In the genomic region with DNA sequence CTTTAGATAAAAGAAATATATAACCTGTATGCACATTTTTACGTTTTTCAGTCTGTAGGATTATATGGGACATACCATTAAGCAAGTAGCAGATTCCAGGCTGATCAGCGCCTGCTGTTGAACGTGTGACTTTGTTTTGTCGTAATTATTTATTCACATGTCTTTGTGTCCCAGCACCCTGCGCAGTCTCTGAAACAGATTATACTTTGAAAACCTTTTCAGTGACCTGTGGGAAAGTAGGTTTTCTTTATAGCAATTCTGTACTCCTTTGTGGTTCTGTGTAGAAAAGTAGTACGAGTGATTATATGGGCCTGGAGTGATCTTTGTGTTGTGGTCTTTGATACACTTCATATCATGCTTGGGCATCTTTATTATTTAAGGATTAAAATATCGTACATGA, we compare ENCODE assay signal across 21 cellular contexts.
DNase-seq lines count a peak whose midpoint lies in the region; ATAC-seq, FAIRE-seq and TF ChIP-seq lines count a peak whose summit lies in the region.
"Had no signal": no experiment of that assay in that cellular context is flagged by ENCODE, and none has a peak within 500 bp of the region (broad histone marks: within the 10 kb centered on the region; RNA-seq: fewer than 3 reads in every experiment).

No MANE protein-coding gene starts in this region.

- H3K9ac ChIP-seq in SK-N-MC (ENCODE audit: insufficient read length) = no peak overlapping the region
- H3K9ac ChIP-seq: BLaER1, GM23248 had no signal

- peak; percentile 32 for FAIRE-seq in D721Med (lab: Jason Lieb, UNC)
- FAIRE-seq: GM12891, H54, K562 had no signal

- no peaks in the 10 kb centered on the region for H3K27me3 ChIP-seq in HAP-1 (ENCODE audit: low read depth)
- H3K27me3 ChIP-seq: BLaER1 had no signal

- in situ Hi-C loops in HAP-1 (cut with MboI; ENCODE audit: low sequenced_read_pairs) = no loop called here

- no peak for ATAC-seq in HG02798 (IDR thresholded peaks at IDR 0.05; ENCODE audit: poor library complexity, unreplicated experiment)
- ATAC-seq: CD8-positive, alpha-beta T cell; K562 had no signal

- TF ChIP-seq CTCF in D721Med (IDR thresholded peaks at IDR 0.05; ENCODE audit: insufficient read depth, missing control alignments) = no peak

- peaks cover 32% of the 10 kb centered on the region for H3K4me1 ChIP-seq in HAP-1
- H3K4me1 ChIP-seq: BLaER1 had no signal

- H3K36me3 ChIP-seq in HAP-1 (replicated peaks) = 0 out of 2 replicates have a peak, but pooled peaks cover 2% of the 10 kb centered on the region
- H3K36me3 ChIP-seq in SK-N-MC (ENCODE audit: insufficient read depth, low read length) = no peaks in the 10 kb centered on the region; the same call in 1 of the 2 replicates

- peak overlapping the region; percentile 76 for H3K27ac ChIP-seq in SK-N-MC
- no peak overlapping the region for H3K27ac ChIP-seq in caudate nucleus (ENCODE audit: low read depth, low read length)
- H3K27ac ChIP-seq: BLaER1, GM23248, HL-60 had no signal

- DNase-seq in D721Med (ENCODE audit: insufficient read length, low spot score) = no peak
- peak; percentile 58 to 64 for DNase-seq in HAP-1 (ENCODE audit: low spot score in 2 of 2)
- no peak for DNase-seq in SK-N-MC (ENCODE audit: low read depth, low spot score)
- no peak for DNase-seq in stimulated activated naive CD4-positive, alpha-beta T cell (lab: John Stamatoyannopoulos, UW)
- DNase-seq in stimulated activated CD4-positive, alpha-beta T cell treated with anti-CD3 and anti-CD28 coated beads, Interleukin-1b, Interleukin-23, amount 100 ng/mL, for 48 hours = no peak
- no peak for DNase-seq in caudate nucleus (lab: John Stamatoyannopoulos, UW)
- DNase-seq: 8988T; Calu3; CD8-positive, alpha-beta T cell; DMS 273 treated with DMSO at 0.1 percent for 48 hours; DMS53; DND-41; EL; GM23248; IMR-90 had no signal

- H3K4me3 ChIP-seq in HAP-1 (no peak overlapping the region), SK-N-MC (no peak overlapping the region)
- H3K4me3 ChIP-seq: BLaER1, GM23248, K562 had no signal

- H3K9me3 ChIP-seq in HAP-1 (no peaks in the 10 kb centered on the region), SK-N-MC (ENCODE audit: low read depth, low read length) (no peaks in the 10 kb centered on the region)

Comparison
In these comparisons a context has a peak if more than half of its experiments do, and no peak if none do; other contexts are left out.
1. DNase-seq: peak in HAP-1 (2 of 2); none in D721Med (single experiment), SK-N-MC (single experiment), stimulated activated naive CD4-positive, alpha-beta T cell (0 of 6), stimulated activated CD4-positive, alpha-beta T cell treated with anti-CD3 and anti-CD28 coated beads, Interleukin-1b, Interleukin-23, amount 100 ng/mL, for 48 hours (single experiment) and caudate nucleus (0 of 61).